14 cellular contexts compared by ENCODE assay signal in genomic region chr5:91016954-91017690, GRCh38.
DNase-seq lines count a peak whose midpoint lies in the region; ATAC-seq and TF ChIP-seq lines count a peak whose summit lies in the region.
"Had no signal": no experiment of that assay in that cellular context is flagged by ENCODE, and none has a peak within 500 bp of the region (broad histone marks: within the 10 kb centered on the region; RNA-seq: fewer than 3 reads in every experiment).

No MANE protein-coding gene starts in this region.

- intact Hi-C loops in mucosa of descending colon (cut with DNase I, micrococcal nuclease): no loop called here

- no peak overlapping the region for H2AFZ ChIP-seq in ACC112 (ENCODE audit: low read length, unreplicated experiment)

- H3K4me3 ChIP-seq in ACC112 (ENCODE audit: low read depth, low read length) (peak overlapping the region; percentile 60), mucosa of descending colon (no peak overlapping the region)
- H3K4me3 ChIP-seq: ascending aorta had no signal

- H3K4me1 ChIP-seq in ACC112 (ENCODE audit: control insufficient read depth, insufficient read depth, low read length, unreplicated experiment): peaks cover 16% of the 10 kb centered on the region
- peaks cover 16% of the 10 kb centered on the region for H3K4me1 ChIP-seq in mucosa of descending colon (ENCODE audit: low read depth)
- H3K4me1 ChIP-seq: ascending aorta had no signal

- TF ChIP-seq CTCF in mucosa of descending colon (IDR thresholded peaks at IDR 0.05): no peak

- H3K79me2 ChIP-seq in ACC112 (ENCODE audit: control insufficient read depth, insufficient read depth, low read length, unreplicated experiment): no peaks in the 10 kb centered on the region

- H3K27ac ChIP-seq in ACC112 (ENCODE audit: low read depth, low read length): peak overlapping the region; percentile 61
- H3K27ac ChIP-seq: ascending aorta, KMS-11 had no signal

- ATAC-seq in esophagus mucosa (peak; percentile 56), mucosa of descending colon (peak; percentile 84), HG03457 (IDR thresholded peaks at IDR 0.05; ENCODE audit: unreplicated experiment) (no peak), HG03280 (IDR thresholded peaks at IDR 0.05; ENCODE audit: unreplicated experiment) (no peak)
- ATAC-seq: activated CD4-positive, alpha-beta T cell treated with anti-CD3 and anti-CD28 coated beads for 36 hours; naive thymus-derived CD8-positive, alpha-beta T cell; T-cell had no signal

- no peaks in the 10 kb centered on the region for H3K9me3 ChIP-seq in mucosa of descending colon
- H3K9me3 ChIP-seq: ascending aorta had no signal

- H3K36me3 ChIP-seq in ACC112 (ENCODE audit: insufficient read depth, low read length): no peaks in the 10 kb centered on the region
- H3K36me3 ChIP-seq in mucosa of descending colon (ENCODE audit: low read depth): no peaks in the 10 kb centered on the region
- H3K36me3 ChIP-seq: ascending aorta had no signal

- DNase-seq in M059J (ENCODE audit: low read depth) (peak; percentile 61), mucosa of descending colon (no peak)
- no peak for DNase-seq in stimulated activated CD4-positive, alpha-beta T cell treated with anti-CD3 and anti-CD28 coated beads, Interleukin-12 subunit alpha, Interleukin-12 subunit beta, amount 100 ng/mL, for 4 hours
- DNase-seq in activated effector memory CD4-positive, alpha-beta T cell treated with Interleukin-2 at 50 U/mL for 16 hours: no peak
- DNase-seq: activated CD4-positive, alpha-beta T cell treated with anti-CD3 and anti-CD28 coated beads for 36 hours; activated T-cell treated with anti-CD3 and anti-CD28 coated beads, Interleukin-2, amount 50 U/mL, for 48 hours; naive thymus-derived CD8-positive, alpha-beta T cell; T-cell had no signal

- no peaks in the 10 kb centered on the region for H3K27me3 ChIP-seq in ACC112 (ENCODE audit: insufficient read depth, low read length)
- H3K27me3 ChIP-seq: ascending aorta had no signal

Comparison
In these comparisons a context has a peak if more than half of its experiments do, and no peak if none do; other contexts are left out.
1. ATAC-seq: peak in esophagus mucosa (single experiment) and mucosa of descending colon (single experiment); none in HG03457 (single experiment) and HG03280 (single experiment).